8 cellular contexts compared by ENCODE assay signal in the genomic region with DNA sequence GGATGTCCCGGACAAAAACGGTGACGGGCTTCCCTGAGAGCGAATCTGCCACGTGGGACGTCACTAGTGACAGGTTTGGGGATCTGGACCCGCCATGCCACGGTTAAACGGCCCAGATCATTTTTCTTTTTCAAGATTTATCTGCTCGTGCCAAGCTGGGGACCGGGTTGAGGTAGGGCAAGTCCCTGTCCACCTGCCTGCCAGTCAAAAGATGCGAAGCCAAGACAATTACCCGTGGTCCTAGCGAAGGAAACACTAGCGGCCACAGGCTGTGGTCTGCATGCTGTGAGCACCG. TPM values are rescaled to one million over a fixed set of nuclear protein-coding genes. Genes with fewer than 3 reads are reported as not detected.
DNase-seq lines count a peak whose midpoint lies in the region; ATAC-seq and TF ChIP-seq lines count a peak whose summit lies in the region.

No MANE protein-coding gene starts in this region.

- peak overlapping the region; percentile 79 for H2AFZ ChIP-seq in osteoblast (ENCODE audit: low read length)

- no peak for ATAC-seq in GM19351 (IDR thresholded peaks at IDR 0.05; ENCODE audit: unreplicated experiment)
- ATAC-seq in HG02981 (IDR thresholded peaks at IDR 0.05; ENCODE audit: unreplicated experiment) = no peak

- no peaks in the 10 kb centered on the region for H3K79me2 ChIP-seq in osteoblast (ENCODE audit: insufficient read depth, low read length)

- H3K36me3 Mint-ChIP-seq in endothelial cell (ENCODE audit: low read depth, unreplicated experiment) = peaks cover 5% of the 10 kb centered on the region

- peak overlapping the region; percentile 52 for H3K4me3 Mint-ChIP-seq in endothelial cell (ENCODE audit: unreplicated experiment)

- no peaks in the 10 kb centered on the region for H3K27me3 ChIP-seq in GM06990 (replicated peaks; ENCODE audit: control insufficient read depth, insufficient read depth, low read length)
- H3K27me3 ChIP-seq in osteoblast (ENCODE audit: insufficient read depth, low read length) = peaks cover 26% of the 10 kb centered on the region

- H3K27ac Mint-ChIP-seq in endothelial cell (ENCODE audit: unreplicated experiment) = no peak overlapping the region

- H4K20me1 ChIP-seq in osteoblast (ENCODE audit: insufficient read depth, low read length) = no peaks in the 10 kb centered on the region

- H3K4me1 ChIP-seq in osteoblast (ENCODE audit: insufficient read depth, low read length) = peaks cover 15% of the 10 kb centered on the region

- peak overlapping the region; percentile 90 for H3K4me2 ChIP-seq in osteoblast (ENCODE audit: insufficient read depth, low read length)

- H3K27me3 Mint-ChIP-seq in endothelial cell (ENCODE audit: unreplicated experiment) = peaks cover 17% of the 10 kb centered on the region

- H3K27ac ChIP-seq in osteoblast (ENCODE audit: low read depth, low read length) = no peak overlapping the region

- TF ChIP-seq CTCF in GM06990 (IDR thresholded peaks at IDR 0.05; ENCODE audit: insufficient read depth, low read length, poor library complexity, severe bottlenecking) (no peak), endothelial cell (IDR thresholded peaks at IDR 0.05; ENCODE audit: unreplicated experiment) (no peak), osteoblast (IDR thresholded peaks at IDR 0.05; ENCODE audit: extremely low read depth, low read depth, low read length) (no peak)

- H3K4me1 Mint-ChIP-seq in endothelial cell (ENCODE audit: unreplicated experiment) = peaks cover 10% of the 10 kb centered on the region

- DNase-seq in GM06990 (ENCODE audit: extremely low read depth, insufficient read length) (no peak), NCI-H748 treated with DMSO at 0.1 percent for 48 hours (lab: John Stamatoyannopoulos, UW) (peak; percentile 15), endothelial cell (ENCODE audit: low spot score) (no peak), osteoblast (ENCODE audit: insufficient read length, low spot score, missing footprints) (no peak), islet precursor cell (no peak), HuH-7.5 (ENCODE audit: low spot score) (no peak)

- no peaks in the 10 kb centered on the region for H3K9me3 Mint-ChIP-seq in endothelial cell (ENCODE audit: unreplicated experiment)

- H3K36me3 ChIP-seq in GM06990 (ENCODE audit: control insufficient read depth, insufficient read depth, low read length) = no peaks in the 10 kb centered on the region
- no peaks in the 10 kb centered on the region for H3K36me3 ChIP-seq in osteoblast (ENCODE audit: insufficient read depth, low read length)

- H3K9me3 ChIP-seq in osteoblast (ENCODE audit: low read depth, low read length) = no peaks in the 10 kb centered on the region

- H3K4me3 ChIP-seq in GM06990 (replicated peaks; ENCODE audit: low read depth, low read length) (peak overlapping the region; percentile 81), osteoblast (ENCODE audit: insufficient read depth, low read length) (peak overlapping the region; percentile 67)

RNA-seq across cellular contexts. Expression of a gene that starts 0.9 kb away (rescaled TPM):
- total RNA-seq in endothelial cell (ENCODE audit: unreplicated experiment) (0.54 TPM), osteoblast (0.36 and 0.59 TPM in 2 replicates)
